1 cellular context compared by ENCODE assay signal in genomic region chr1:208235983-208236761, GRCh38.
TF ChIP-seq lines count a peak whose summit lies in the region.

No MANE protein-coding gene starts in this region.

TF ChIP-seq in HepG2, 621 proteins besides CTCF, POLR2A, EP300 and RAD21 (continued from another document and continues in another):
- TF ChIP-seq, protein P1, sequence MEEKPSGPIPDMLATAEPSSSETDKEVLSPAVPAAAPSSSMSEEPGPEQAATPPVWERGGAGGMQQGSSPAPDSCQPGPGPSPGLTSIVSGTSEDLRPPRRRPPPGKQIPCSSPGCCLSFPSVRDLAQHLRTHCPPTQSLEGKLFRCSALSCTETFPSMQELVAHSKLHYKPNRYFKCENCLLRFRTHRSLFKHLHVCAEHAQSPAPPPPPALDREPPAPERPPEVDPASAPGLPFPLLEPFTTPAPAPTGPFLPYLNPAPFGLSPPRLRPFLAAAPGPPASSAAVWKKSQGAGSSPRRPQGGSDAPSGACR (CRISPR knock-in tag; IDR thresholded peaks at IDR 0.05): no peak
- TF ChIP-seq ZNF878 (CRISPR knock-in tag; IDR thresholded peaks at IDR 0.05) (no peak), TCF7L2 (IDR thresholded peaks at IDR 0.05; ENCODE audit: low read depth, low read length) (peak; percentile 78), ZBTB20 (CRISPR knock-in tag; IDR thresholded peaks at IDR 0.05; ENCODE audit: borderline replicate concordance, low read depth) (no peak), ZNF276 (CRISPR knock-in tag; IDR thresholded peaks at IDR 0.05; ENCODE audit: low read depth) (no peak), ATF1 (CRISPR knock-in tag; IDR thresholded peaks at IDR 0.05) (no peak), HNRNPK (IDR thresholded peaks at IDR 0.05; ENCODE audit: low read depth, low read length, poor library complexity, severe bottlenecking) (no peak), ZMYM3 (CRISPR knock-in tag; IDR thresholded peaks at IDR 0.05) (0 out of 2 replicates have a peak, but pooled peaks have one; percentile 17), POLR2G (IDR thresholded peaks at IDR 0.05; ENCODE audit: low read depth, low read length) (no peak), ZKSCAN5 (CRISPR knock-in tag; IDR thresholded peaks at IDR 0.05) (no peak), ZNF572 (CRISPR knock-in tag; IDR thresholded peaks at IDR 0.05) (0 out of 2 replicates have a peak, but pooled peaks have one; percentile 40), ZNF282 (IDR thresholded peaks at IDR 0.05; ENCODE audit: partially characterized antibody) (no peak), SNAPC2 (CRISPR knock-in tag; IDR thresholded peaks at IDR 0.05) (no peak), RARG (CRISPR knock-in tag; IDR thresholded peaks at IDR 0.05; ENCODE audit: low read depth) (no peak), CENPX (CRISPR knock-in tag; IDR thresholded peaks at IDR 0.05) (no peak), HOXA5 (CRISPR knock-in tag; IDR thresholded peaks at IDR 0.05) (no peak), POGK (CRISPR knock-in tag; conservative IDR thresholded peaks at IDR 0.05) (no peak), SSRP1 (CRISPR knock-in tag; IDR thresholded peaks at IDR 0.05) (no peak), CSRNP1 (CRISPR knock-in tag; IDR thresholded peaks at IDR 0.05) (no peak), KLF6 (CRISPR knock-in tag; IDR thresholded peaks at IDR 0.05) (no peak), ZNF552 (CRISPR knock-in tag; IDR thresholded peaks at IDR 0.05; ENCODE audit: borderline replicate concordance) (no peak), ZNF431 (CRISPR knock-in tag; IDR thresholded peaks at IDR 0.05; ENCODE audit: borderline replicate concordance, low read depth) (no peak), PHF21A (CRISPR knock-in tag; IDR thresholded peaks at IDR 0.05) (peak; percentile 64), RBFOX2 (IDR thresholded peaks at IDR 0.05; ENCODE audit: low read depth, low read length) (no peak), TBL1XR1 (IDR thresholded peaks at IDR 0.05; ENCODE audit: borderline replicate concordance, low read length, partially characterized antibody) (no peak), CEBPB (IDR thresholded peaks at IDR 0.05; ENCODE audit: borderline replicate concordance, low read depth, low read length) (no peak), MLLT10 (CRISPR knock-in tag; IDR thresholded peaks at IDR 0.05) (no peak), SAFB2 (CRISPR knock-in tag; IDR thresholded peaks at IDR 0.05; ENCODE audit: borderline replicate concordance, low read depth) (no peak), ETV5 (CRISPR knock-in tag; IDR thresholded peaks at IDR 0.05; ENCODE audit: borderline replicate concordance) (peak; percentile 54), RBM39 (IDR thresholded peaks at IDR 0.05; ENCODE audit: low read depth, low read length, poor library complexity, severe bottlenecking) (no peak), SKI (IDR thresholded peaks at IDR 0.05; ENCODE audit: partially characterized antibody) (peak; percentile 78), ZNF776 (CRISPR knock-in tag; IDR thresholded peaks at IDR 0.05) (no peak), FOXK2 (IDR thresholded peaks at IDR 0.05) (no peak), LCORL (IDR thresholded peaks at IDR 0.05) (no peak), LCORL (CRISPR knock-in tag; IDR thresholded peaks at IDR 0.05) (peak; percentile 81; the same call in 1 of the 2 replicates), ZNF709 (CRISPR knock-in tag; IDR thresholded peaks at IDR 0.05) (no peak), MAFK (conservative IDR thresholded peaks at IDR 0.05 in 1 of 2, IDR thresholded peaks at IDR 0.05 in 1 of 2; ENCODE audit: low read length in 2 of 2) (no peak), KAT2B (IDR thresholded peaks at IDR 0.05; ENCODE audit: borderline replicate concordance, low read depth, low read length) (no peak), ZFP36L1 (CRISPR knock-in tag; IDR thresholded peaks at IDR 0.05) (no peak), ZNF543 (CRISPR knock-in tag; IDR thresholded peaks at IDR 0.05) (no peak), MED1 (CRISPR knock-in tag; IDR thresholded peaks at IDR 0.05) (peak; percentile 58), MAF1 (CRISPR knock-in tag; IDR thresholded peaks at IDR 0.05; ENCODE audit: borderline replicate concordance) (no peak), JARID2 (CRISPR knock-in tag; IDR thresholded peaks at IDR 0.05; ENCODE audit: insufficient replicate concordance) (no peak), CCAR2 (optimal IDR thresholded peaks at IDR 0.05; ENCODE audit: low read depth, low read length) (peak; percentile 59), HOXA9 (CRISPR knock-in tag; IDR thresholded peaks at IDR 0.05; ENCODE audit: borderline replicate concordance) (no peak), STAG1 (CRISPR knock-in tag; IDR thresholded peaks at IDR 0.05) (no peak)
- TF ChIP-seq, protein P2, sequence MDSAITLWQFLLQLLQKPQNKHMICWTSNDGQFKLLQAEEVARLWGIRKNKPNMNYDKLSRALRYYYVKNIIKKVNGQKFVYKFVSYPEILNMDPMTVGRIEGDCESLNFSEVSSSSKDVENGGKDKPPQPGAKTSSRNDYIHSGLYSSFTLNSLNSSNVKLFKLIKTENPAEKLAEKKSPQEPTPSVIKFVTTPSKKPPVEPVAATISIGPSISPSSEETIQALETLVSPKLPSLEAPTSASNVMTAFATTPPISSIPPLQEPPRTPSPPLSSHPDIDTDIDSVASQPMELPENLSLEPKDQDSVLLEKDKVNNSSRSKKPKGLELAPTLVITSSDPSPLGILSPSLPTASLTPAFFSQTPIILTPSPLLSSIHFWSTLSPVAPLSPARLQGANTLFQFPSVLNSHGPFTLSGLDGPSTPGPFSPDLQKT (CRISPR knock-in tag; IDR thresholded peaks at IDR 0.05; ENCODE audit: borderline replicate concordance): no peak
- TF ChIP-seq, protein P3, sequence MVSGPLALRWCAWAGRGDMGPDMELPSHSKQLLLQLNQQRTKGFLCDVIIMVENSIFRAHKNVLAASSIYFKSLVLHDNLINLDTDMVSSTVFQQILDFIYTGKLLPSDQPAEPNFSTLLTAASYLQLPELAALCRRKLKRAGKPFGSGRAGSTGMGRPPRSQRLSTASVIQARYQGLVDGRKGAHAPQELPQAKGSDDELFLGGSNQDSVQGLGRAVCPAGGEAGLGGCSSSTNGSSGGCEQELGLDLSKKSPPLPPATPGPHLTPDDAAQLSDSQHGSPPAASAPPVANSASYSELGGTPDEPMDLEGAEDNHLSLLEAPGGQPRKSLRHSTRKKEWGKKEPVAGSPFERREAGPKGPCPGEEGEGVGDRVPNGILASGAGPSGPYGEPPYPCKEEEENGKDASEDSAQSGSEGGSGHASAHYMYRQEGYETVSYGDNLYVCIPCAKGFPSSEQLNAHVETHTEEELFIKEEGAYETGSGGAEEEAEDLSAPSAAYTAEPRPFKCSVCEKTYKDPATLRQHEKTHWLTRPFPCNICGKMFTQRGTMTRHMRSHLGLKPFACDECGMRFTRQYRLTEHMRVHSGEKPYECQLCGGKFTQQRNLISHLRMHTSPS (CRISPR knock-in tag; IDR thresholded peaks at IDR 0.05; ENCODE audit: low read depth): 0 out of 2 replicates have a peak, but pooled peaks have one; percentile 45
- TF ChIP-seq, protein P4, sequence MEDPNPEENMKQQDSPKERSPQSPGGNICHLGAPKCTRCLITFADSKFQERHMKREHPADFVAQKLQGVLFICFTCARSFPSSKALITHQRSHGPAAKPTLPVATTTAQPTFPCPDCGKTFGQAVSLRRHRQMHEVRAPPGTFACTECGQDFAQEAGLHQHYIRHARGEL (CRISPR knock-in tag; IDR thresholded peaks at IDR 0.05): no peak
- TF ChIP-seq, protein P5, sequence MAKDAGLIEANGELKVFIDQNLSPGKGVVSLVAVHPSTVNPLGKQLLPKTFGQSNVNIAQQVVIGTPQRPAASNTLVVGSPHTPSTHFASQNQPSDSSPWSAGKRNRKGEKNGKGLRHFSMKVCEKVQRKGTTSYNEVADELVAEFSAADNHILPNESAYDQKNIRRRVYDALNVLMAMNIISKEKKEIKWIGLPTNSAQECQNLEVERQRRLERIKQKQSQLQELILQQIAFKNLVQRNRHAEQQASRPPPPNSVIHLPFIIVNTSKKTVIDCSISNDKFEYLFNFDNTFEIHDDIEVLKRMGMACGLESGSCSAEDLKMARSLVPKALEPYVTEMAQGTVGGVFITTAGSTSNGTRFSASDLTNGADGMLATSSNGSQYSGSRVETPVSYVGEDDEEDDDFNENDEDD (CRISPR knock-in tag; IDR thresholded peaks at IDR 0.05; ENCODE audit: borderline replicate concordance): no peak
- TF ChIP-seq, protein P6, sequence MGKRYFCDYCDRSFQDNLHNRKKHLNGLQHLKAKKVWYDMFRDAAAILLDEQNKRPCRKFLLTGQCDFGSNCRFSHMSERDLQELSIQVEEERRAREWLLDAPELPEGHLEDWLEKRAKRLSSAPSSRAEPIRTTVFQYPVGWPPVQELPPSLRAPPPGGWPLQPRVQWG (CRISPR knock-in tag; IDR thresholded peaks at IDR 0.05; ENCODE audit: borderline replicate concordance, low read depth): no peak
